In genomic region chr9:84794981-84795637, GRCh38 we compare ENCODE assay signal across 19 cellular contexts.
DNase-seq lines count a peak whose midpoint lies in the region; ATAC-seq and TF ChIP-seq lines count a peak whose summit lies in the region.
"Had no signal": no experiment of that assay in that cellular context is flagged by ENCODE, and none has a peak within 500 bp of the region (broad histone marks: within the 10 kb centered on the region; RNA-seq: fewer than 3 reads in every experiment).

No MANE protein-coding gene starts in this region.

- no peaks in the 10 kb centered on the region for H3K27me3 Mint-ChIP-seq in stimulated activated memory B cell treated with anti-CD40 and anti-IgM and Interleukin-4, amounts not matched to agents 10 μg/mL and 1 μg/mL and 100 μg/mL, for 72 hours
- H3K27me3 Mint-ChIP-seq: CD4-positive, alpha-beta T cell had no signal

- in situ Hi-C loops in G401 (cut with HindIII; ENCODE audit: low sequenced_read_pairs), result no loop called here

- H3K27ac ChIP-seq in dorsolateral prefrontal cortex, result peak overlapping the region in 35 of 59 donors; percentile 4 to 77 (median 43)
- H3K27ac ChIP-seq: C4-2B, HL-60 had no signal

- no peak for TF ChIP-seq POLR2A in lower leg skin (IDR thresholded peaks at IDR 0.05)

- WGBS in lower leg skin, 2 donors, result 63 to 64% methylated on average over 10 of the region's 10 CpGs

- no peaks in the 10 kb centered on the region for H3K36me3 Mint-ChIP-seq in stimulated activated memory B cell treated with anti-CD40 and anti-IgM and Interleukin-4, amounts not matched to agents 10 μg/mL and 1 μg/mL and 100 μg/mL, for 72 hours

- TF ChIP-seq CTCF in dorsolateral prefrontal cortex (IDR thresholded peaks at IDR 0.05 in 54 of 56, conservative IDR thresholded peaks at IDR 0.05 in 2 of 56; ENCODE audit: low read depth in 1 of 56, partially characterized antibody in 56 of 56), result no peak
- TF ChIP-seq CTCF in lower leg skin (IDR thresholded peaks at IDR 0.05), result no peak

- no peaks in the 10 kb centered on the region for H3K27me3 ChIP-seq in dorsolateral prefrontal cortex

- DNase-seq in Ammon's horn (ENCODE audit: low spot score) (peak; percentile 37), G401 (ENCODE audit: low spot score) (peak; percentile 62), dorsolateral prefrontal cortex (no peak), HUDEP-2 (lab: John Stamatoyannopoulos, UW; ENCODE audit: unreplicated experiment in 76 of 76) (no peak), superior temporal gyrus (ENCODE audit: extremely low spot score) (no peak), lower leg skin (ENCODE audit: low spot score in 2 of 2) (no peak)
- DNase-seq: ACHN; CD4-positive, alpha-beta T cell; DMS153; DMS79; GF-D8; GOT3; H7; HFFc6; IMR-90 had no signal

- no peak overlapping the region for H3K4me3 Mint-ChIP-seq in stimulated activated memory B cell treated with anti-CD40 and anti-IgM and Interleukin-4, amounts not matched to agents 10 μg/mL and 1 μg/mL and 100 μg/mL, for 72 hours
- H3K4me3 Mint-ChIP-seq: CD4-positive, alpha-beta T cell; HFFc6 had no signal

- H3K9me3 Mint-ChIP-seq in stimulated activated memory B cell treated with anti-CD40 and anti-IgM and Interleukin-4, amounts not matched to agents 10 μg/mL and 1 μg/mL and 100 μg/mL, for 72 hours, result no peaks in the 10 kb centered on the region
- H3K9me3 Mint-ChIP-seq: CD4-positive, alpha-beta T cell had no signal

- H3K4me3 ChIP-seq in dorsolateral prefrontal cortex (no peak overlapping the region), lower leg skin (ENCODE audit: low read depth, poor library complexity, severe bottlenecking) (no peak overlapping the region)

- intact Hi-C loops in dorsolateral prefrontal cortex (cut with DNase I), result no loop called here
- intact Hi-C loops in lower leg skin (cut with DNase I; ENCODE audit: low total_unique reads), result no loop called here

- H3K4me1 Mint-ChIP-seq in stimulated activated memory B cell treated with anti-CD40 and anti-IgM and Interleukin-4, amounts not matched to agents 10 μg/mL and 1 μg/mL and 100 μg/mL, for 72 hours, result no peaks in the 10 kb centered on the region

- peak; percentile 36 for ATAC-seq in stimulated activated memory B cell treated with anti-CD40 and anti-IgM and Interleukin-4, amounts not matched to agents 10 μg/mL and 1 μg/mL and 100 μg/mL, for 72 hours
- ATAC-seq: HCT116 had no signal

- no peak overlapping the region for H3K27ac Mint-ChIP-seq in stimulated activated memory B cell treated with anti-CD40 and anti-IgM and Interleukin-4, amounts not matched to agents 10 μg/mL and 1 μg/mL and 100 μg/mL, for 72 hours
- H3K27ac Mint-ChIP-seq: CD4-positive, alpha-beta T cell; HFFc6 had no signal

Comparison
In these comparisons a context has a peak if more than half of its experiments do, and no peak if none do; other contexts are left out.
1. DNase-seq: peak in Ammon's horn (single experiment) and G401 (single experiment); none in dorsolateral prefrontal cortex (0 of 10), HUDEP-2 (0 of 76), superior temporal gyrus (single experiment) and lower leg skin (0 of 2).